26 cellular contexts compared by ENCODE assay signal in genomic region chr2:237039301-237039906, GRCh38.
"Had no signal": no experiment of that assay in that cellular context is flagged by ENCODE, and none has a peak within 500 bp of the region (broad histone marks: within the 10 kb centered on the region; RNA-seq: fewer than 3 reads in every experiment).

No MANE protein-coding gene starts in this region.

- H3K4me2 ChIP-seq: hepatocyte, smooth muscle cell had no signal

- DNase-seq: colonic mucosa; effector memory CD4-positive, alpha-beta T cell; foreskin keratinocyte; heart left ventricle; immature natural killer cell; left ventricle myocardium superior; lower lobe of right lung; natural killer cell; nucleus accumbens; stimulated activated CD4-positive, alpha-beta T cell treated with anti-CD3 and anti-CD28 coated beads, Interleukin-12 subunit alpha, Interleukin-12 subunit beta, amount 100 ng/mL, for 4 hours; stimulated activated CD4-positive, alpha-beta T cell treated with anti-CD3 and anti-CD28 coated beads, Interleukin-1b, Interleukin-23, amount 100 ng/mL, for 48 hours; stimulated activated CD4-positive, alpha-beta T cell treated with anti-CD3 and anti-CD28 coated beads, Interleukin-4, amount 100 ng/mL, for 1 hour; stimulated activated CD8-positive, alpha-beta memory T cell treated with anti-CD3 and anti-CD28 coated beads, Interleukin-4, amount 100 ng/mL, for 48 hours; stimulated activated naive CD4-positive, alpha-beta T cell; stimulated activated naive CD8-positive, alpha-beta T cell treated with anti-CD3 and anti-CD28 coated beads, Interleukin-15, amount 100 ng/mL, for 72 hours; thyroid gland had no signal

- H3K27me3 ChIP-seq: colonic mucosa, esophagus muscularis mucosa, foreskin keratinocyte, heart left ventricle, hepatocyte, right atrium auricular region, thyroid gland had no signal

- ATAC-seq: foreskin keratinocyte; gastroesophageal sphincter; heart left ventricle; left ventricle myocardium superior; lower lobe of right lung; natural killer cell; sciatic nerve; stimulated activated naive CD8-positive, alpha-beta T cell treated with anti-CD3 and anti-CD28 coated beads, Interleukin-15, amount 100 ng/mL, for 72 hours had no signal

- H2AFZ ChIP-seq: hepatocyte had no signal

- H3K9me3 Mint-ChIP-seq: dendritic cell treated with granulocyte-macrophage colony-stimulating factor and Interleukin-4, amounts not matched to agents 40 ng/mL and 50 ng/mL, for 4 days; immature natural killer cell; natural killer cell; neural crest cell; stimulated activated naive CD8-positive, alpha-beta T cell treated with anti-CD3 and anti-CD28 coated beads, Interleukin-15, amount 100 ng/mL, for 72 hours had no signal

- H3K36me3 Mint-ChIP-seq: immature natural killer cell, natural killer cell, type B pancreatic cell had no signal

- H3K27ac ChIP-seq: colonic mucosa, esophagus muscularis mucosa, foreskin keratinocyte, gastroesophageal sphincter, heart left ventricle, hepatocyte, lower lobe of right lung, prostate gland, right atrium auricular region, thyroid gland had no signal

- H3K9me3 ChIP-seq: colonic mucosa, esophagus muscularis mucosa, gastroesophageal sphincter, heart left ventricle, lower lobe of right lung, prostate gland, right atrium auricular region, thyroid gland had no signal

- H3K4me3 Mint-ChIP-seq: dendritic cell treated with granulocyte-macrophage colony-stimulating factor and Interleukin-4, amounts not matched to agents 40 ng/mL and 50 ng/mL, for 4 days; immature natural killer cell; natural killer cell; neural crest cell; stimulated activated naive CD8-positive, alpha-beta T cell treated with anti-CD3 and anti-CD28 coated beads, Interleukin-15, amount 100 ng/mL, for 72 hours; type B pancreatic cell had no signal

- H3K4me1 ChIP-seq: colonic mucosa, foreskin keratinocyte, lower lobe of right lung, prostate gland, right atrium auricular region had no signal

- H3K27ac Mint-ChIP-seq: dendritic cell treated with granulocyte-macrophage colony-stimulating factor and Interleukin-4, amounts not matched to agents 40 ng/mL and 50 ng/mL, for 4 days; immature natural killer cell; natural killer cell; type B pancreatic cell had no signal

- H3K4me3 ChIP-seq: colonic mucosa, esophagus muscularis mucosa, gastroesophageal sphincter, heart left ventricle, hepatocyte, lower lobe of right lung, prostate gland, right atrium auricular region, smooth muscle cell, thyroid gland had no signal

- H3K36me3 ChIP-seq: colonic mucosa, esophagus muscularis mucosa, gastroesophageal sphincter, heart left ventricle, lower lobe of right lung, prostate gland, right atrium auricular region, thyroid gland had no signal

- H3K4me1 Mint-ChIP-seq: immature natural killer cell; natural killer cell; stimulated activated naive CD8-positive, alpha-beta T cell treated with anti-CD3 and anti-CD28 coated beads, Interleukin-15, amount 100 ng/mL, for 72 hours had no signal

- H3K79me2 ChIP-seq: hepatocyte had no signal

- H3K27me3 Mint-ChIP-seq: stimulated activated naive CD8-positive, alpha-beta T cell treated with anti-CD3 and anti-CD28 coated beads, Interleukin-15, amount 100 ng/mL, for 72 hours had no signal
